Comparison of ENCODE assay signal across 16 cellular contexts in genomic region chr2:143160732-143161707, GRCh38. TPM values are rescaled to one million over a fixed set of nuclear protein-coding genes. Genes with fewer than 3 reads are reported as not detected.
DNase-seq lines count a peak whose midpoint lies in the region; ATAC-seq and FAIRE-seq lines count a peak whose summit lies in the region.
"Had no signal": no experiment of that assay in that cellular context is flagged by ENCODE, and none has a peak within 500 bp of the region (broad histone marks: within the 10 kb centered on the region; RNA-seq: fewer than 3 reads in every experiment).

No MANE protein-coding gene starts in this region.

- peaks cover 82% of the 10 kb centered on the region for H3K4me1 Mint-ChIP-seq in activated naive CD4-positive, alpha-beta T cell treated with anti-CD3 and anti-CD28 coated beads, Interleukin-2, amount 10 ng/mL, durations not matched to agents 7 days and 5 days
- H3K4me1 Mint-ChIP-seq in activated naive CD8-positive, alpha-beta T cell treated with anti-CD3 and anti-CD28 coated beads, Interleukin-2, amount 10 ng/mL, durations not matched to agents 7 days and 5 days: peaks cover 59% of the 10 kb centered on the region
- peaks cover 34% of the 10 kb centered on the region for H3K4me1 Mint-ChIP-seq in stimulated activated effector memory CD8-positive, alpha-beta T cell treated with anti-CD3 and anti-CD28 coated beads, Interleukin-12 subunit alpha, Interleukin-12 subunit beta, amount 100 ng/mL, for 72 hours

- no peak for FAIRE-seq in small intestine (lab: Jason Lieb, UNC)
- FAIRE-seq: colon, D721Med, frontal cortex had no signal

- CTCF ChIA-PET in activated naive CD4-positive, alpha-beta T cell treated with anti-CD3 and anti-CD28 coated beads, Interleukin-2, amount 10 ng/mL, durations not matched to agents 7 days and 5 days (lab: Charles Lee): interaction anchor here (1.1 to 4.9 kb wide), 16 partner anchors 10 to 126 kb away, joined by 3 to 39 read pairs (median 7); no protein-coding TSS in a partner anchor

- H3K27ac Mint-ChIP-seq in activated naive CD4-positive, alpha-beta T cell treated with anti-CD3 and anti-CD28 coated beads, Interleukin-2, amount 10 ng/mL, durations not matched to agents 7 days and 5 days: peak overlapping the region; percentile 59
- H3K27ac Mint-ChIP-seq in activated naive CD8-positive, alpha-beta T cell treated with anti-CD3 and anti-CD28 coated beads, Interleukin-2, amount 10 ng/mL, durations not matched to agents 7 days and 5 days: peak overlapping the region; percentile 60
- peak overlapping the region; percentile 40 for H3K27ac Mint-ChIP-seq in stimulated activated effector memory CD8-positive, alpha-beta T cell treated with anti-CD3 and anti-CD28 coated beads, Interleukin-12 subunit alpha, Interleukin-12 subunit beta, amount 100 ng/mL, for 72 hours

- H3K36me3 Mint-ChIP-seq in activated naive CD4-positive, alpha-beta T cell treated with anti-CD3 and anti-CD28 coated beads, Interleukin-2, amount 10 ng/mL, durations not matched to agents 7 days and 5 days: peaks cover 65% of the 10 kb centered on the region
- H3K36me3 Mint-ChIP-seq in activated naive CD8-positive, alpha-beta T cell treated with anti-CD3 and anti-CD28 coated beads, Interleukin-2, amount 10 ng/mL, durations not matched to agents 7 days and 5 days: peaks cover 40% of the 10 kb centered on the region
- H3K36me3 Mint-ChIP-seq in stimulated activated effector memory CD8-positive, alpha-beta T cell treated with anti-CD3 and anti-CD28 coated beads, Interleukin-12 subunit alpha, Interleukin-12 subunit beta, amount 100 ng/mL, for 72 hours: peaks cover 33% of the 10 kb centered on the region

- no peaks in the 10 kb centered on the region for H3K9me3 ChIP-seq in small intestine (ENCODE audit: control insufficient read depth, low read depth)
- H3K9me3 ChIP-seq: HAP-1, suprapubic skin had no signal

- no peak overlapping the region for H3K27ac ChIP-seq in small intestine (ENCODE audit: low read depth in 1 of 2, low read length in 1 of 2)
- H3K27ac ChIP-seq: suprapubic skin had no signal

- WGBS in small intestine, 3 donors: 64 to 78% (median 70%) methylated on average over 8 of the region's 8 CpGs

- H3K9me3 Mint-ChIP-seq in activated naive CD4-positive, alpha-beta T cell treated with anti-CD3 and anti-CD28 coated beads, Interleukin-2, amount 10 ng/mL, durations not matched to agents 7 days and 5 days: no peaks in the 10 kb centered on the region
- no peaks in the 10 kb centered on the region for H3K9me3 Mint-ChIP-seq in activated naive CD8-positive, alpha-beta T cell treated with anti-CD3 and anti-CD28 coated beads, Interleukin-2, amount 10 ng/mL, durations not matched to agents 7 days and 5 days
- no peaks in the 10 kb centered on the region for H3K9me3 Mint-ChIP-seq in stimulated activated effector memory CD8-positive, alpha-beta T cell treated with anti-CD3 and anti-CD28 coated beads, Interleukin-12 subunit alpha, Interleukin-12 subunit beta, amount 100 ng/mL, for 72 hours
- H3K9me3 Mint-ChIP-seq: activated T-cell treated with anti-CD3 and anti-CD28 coated beads, Interleukin-2, amount 50 U/mL, for 4 hours had no signal

- H3K4me3 ChIP-seq in small intestine (ENCODE audit: low read depth in 1 of 2, low read length in 2 of 2): no peak overlapping the region
- H3K4me3 ChIP-seq: HAP-1, suprapubic skin had no signal

- H3K27me3 ChIP-seq in small intestine (ENCODE audit: control insufficient read depth in 2 of 2, insufficient read depth in 2 of 2, low read length in 2 of 2): no peaks in the 10 kb centered on the region
- H3K27me3 ChIP-seq: suprapubic skin had no signal

- no peaks in the 10 kb centered on the region for H3K27me3 Mint-ChIP-seq in activated naive CD4-positive, alpha-beta T cell treated with anti-CD3 and anti-CD28 coated beads, Interleukin-2, amount 10 ng/mL, durations not matched to agents 7 days and 5 days
- H3K27me3 Mint-ChIP-seq in activated naive CD8-positive, alpha-beta T cell treated with anti-CD3 and anti-CD28 coated beads, Interleukin-2, amount 10 ng/mL, durations not matched to agents 7 days and 5 days: no peaks in the 10 kb centered on the region

- H3K4me1 ChIP-seq in small intestine (ENCODE audit: control insufficient read depth in 2 of 2, insufficient read depth in 1 of 2, low read depth in 1 of 2, low read length in 1 of 2): no peaks in the 10 kb centered on the region
- H3K4me1 ChIP-seq: HAP-1, suprapubic skin had no signal

- peak; percentile 46 for ATAC-seq in activated naive CD8-positive, alpha-beta T cell treated with anti-CD3 and anti-CD28 coated beads, Interleukin-2, amount 10 ng/mL, durations not matched to agents 7 days and 5 days (ENCODE audit: low read depth)
- ATAC-seq in stimulated activated effector memory CD8-positive, alpha-beta T cell treated with anti-CD3 and anti-CD28 coated beads, Interleukin-12 subunit alpha, Interleukin-12 subunit beta, amount 100 ng/mL, for 72 hours: no peak

- DNase-seq in activated naive CD4-positive, alpha-beta T cell treated with anti-CD3 and anti-CD28 coated beads, Interleukin-2, amount 10 ng/mL, durations not matched to agents 7 days and 5 days: no peak
- DNase-seq in activated naive CD4-positive, alpha-beta T cell (lab: John Stamatoyannopoulos, UW): no peak
- peak; percentile 59 for DNase-seq in NCI-H1694 (lab: John Stamatoyannopoulos, UW)
- no peak for DNase-seq in activated naive CD8-positive, alpha-beta T cell treated with anti-CD3 and anti-CD28 coated beads, Interleukin-2, amount 10 ng/mL, durations not matched to agents 7 days and 5 days
- no peak for DNase-seq in stimulated activated effector memory CD8-positive, alpha-beta T cell treated with anti-CD3 and anti-CD28 coated beads, Interleukin-12 subunit alpha, Interleukin-12 subunit beta, amount 100 ng/mL, for 72 hours (ENCODE audit: low spot score in 2 of 2)
- no peak for DNase-seq in EL
- no peak for DNase-seq in NK-92 treated with Interleukin-12 subunit alpha and Interleukin-12 subunit beta, amount 100 ng/mL, for 24 hours (lab: John Stamatoyannopoulos, UW)
- DNase-seq in small intestine: no peak
- DNase-seq: activated T-cell treated with anti-CD3 and anti-CD28 coated beads, Interleukin-2, amount 50 U/mL, for 4 hours; aorta; GDM1 had no signal

- H3K4me3 Mint-ChIP-seq in activated naive CD4-positive, alpha-beta T cell treated with anti-CD3 and anti-CD28 coated beads, Interleukin-2, amount 10 ng/mL, durations not matched to agents 7 days and 5 days: no peak overlapping the region
- H3K4me3 Mint-ChIP-seq in activated naive CD8-positive, alpha-beta T cell treated with anti-CD3 and anti-CD28 coated beads, Interleukin-2, amount 10 ng/mL, durations not matched to agents 7 days and 5 days: peak overlapping the region; percentile 51
- no peak overlapping the region for H3K4me3 Mint-ChIP-seq in stimulated activated effector memory CD8-positive, alpha-beta T cell treated with anti-CD3 and anti-CD28 coated beads, Interleukin-12 subunit alpha, Interleukin-12 subunit beta, amount 100 ng/mL, for 72 hours
- H3K4me3 Mint-ChIP-seq: activated T-cell treated with anti-CD3 and anti-CD28 coated beads, Interleukin-2, amount 50 U/mL, for 4 hours had no signal

- H3K36me3 ChIP-seq in small intestine (ENCODE audit: control insufficient read depth in 2 of 2, insufficient read depth in 2 of 2, low read length in 2 of 2): no peaks in the 10 kb centered on the region
- H3K36me3 ChIP-seq: HAP-1, suprapubic skin had no signal

- POLR2A ChIA-PET in activated naive CD8-positive, alpha-beta T cell treated with anti-CD3 and anti-CD28 coated beads, Interleukin-2, amount 10 ng/mL, durations not matched to agents 7 days and 5 days (lab: Charles Lee): interaction anchor here (0.5 to 1.2 kb wide), 2 partner anchors 35 to 44 kb away, joined by 3 to 4 read pairs; no protein-coding TSS in a partner anchor

RNA-seq across cellular contexts. Expression of gene ARHGAP15, which starts 31.8 kb away (rescaled TPM):
- total RNA-seq in activated naive CD8-positive, alpha-beta T cell treated with anti-CD3 and anti-CD28 coated beads, Interleukin-2, amount 10 ng/mL, durations not matched to agents 7 days and 5 days: 100 to 1,000 TPM; 141 TPM
- polyA plus RNA-seq in small intestine: 10 to 100 TPM in 1 of 3 donors, 1 to 10 TPM in 1, under 1 TPM in 1; 0.67 to 16.5 (median 3.7) TPM
